Comparison of ENCODE assay signal across 20 cellular contexts in genomic region chr3:153553605-153553945, GRCh38.
DNase-seq lines count a peak whose midpoint lies in the region; ATAC-seq and TF ChIP-seq lines count a peak whose summit lies in the region.
"Had no signal": no experiment of that assay in that cellular context is flagged by ENCODE, and none has a peak within 500 bp of the region (broad histone marks: within the 10 kb centered on the region; RNA-seq: fewer than 3 reads in every experiment).

No MANE protein-coding gene starts in this region.

- TF ChIP-seq EP300 in SK-N-SH (IDR thresholded peaks at IDR 0.05; ENCODE audit: borderline replicate concordance in 1 of 2, low read depth in 1 of 2, low read length in 1 of 2) (no peak), tibial nerve (IDR thresholded peaks at IDR 0.05) (no peak)

- no peak overlapping the region for H3K27ac ChIP-seq in SK-N-SH (ENCODE audit: low read depth in 2 of 2, low read length in 1 of 2)
- H3K27ac ChIP-seq in 22Rv1: peak overlapping the region; percentile 17; the same call in 1 of the 2 replicates
- no peak overlapping the region for H3K27ac ChIP-seq in right lobe of liver
- no peak overlapping the region for H3K27ac ChIP-seq in tibial nerve
- H3K27ac ChIP-seq: GM23248 had no signal

- H3K4me1 ChIP-seq in SK-N-SH (ENCODE audit: control insufficient read depth in 1 of 2, insufficient read depth in 2 of 2, low read depth in 1 of 2, low read length in 1 of 2) (no peaks in the 10 kb centered on the region), right lobe of liver (no peaks in the 10 kb centered on the region), tibial nerve (no peaks in the 10 kb centered on the region)
- H3K4me1 ChIP-seq: BE2C, HAP-1 had no signal

- no peak for TF ChIP-seq RAD21 in SK-N-SH (IDR thresholded peaks at IDR 0.05; ENCODE audit: low read length)

- no peak overlapping the region for H3K9ac ChIP-seq in SK-N-SH
- H3K9ac ChIP-seq: GM23248 had no signal

- POLR2A ChIA-PET in SK-N-SH (lab: Yijun Ruan, JAX): no interaction called here

- H3K9me3 ChIP-seq in SK-N-SH (no peaks in the 10 kb centered on the region), right lobe of liver (no peaks in the 10 kb centered on the region), tibial nerve (peaks cover 0 to 10% (median 0%) of the 10 kb centered on the region in 4 donors)
- H3K9me3 ChIP-seq: BE2C, HAP-1, MG63 had no signal

- 52% methylated on average over 2 of the region's 2 CpGs for WGBS in SK-N-SH (ENCODE audit: low lambda C conversion rate)
- 52% methylated on average over 2 of the region's 2 CpGs for WGBS in right lobe of liver (ENCODE audit: insufficient coverage, low coverage, low lambda C conversion rate, missing lambda C conversion rate)
- 82 to 88% methylated on average over 2 of the region's 2 CpGs for WGBS in tibial nerve, 2 donors

- no peak for TF ChIP-seq CTCF in SK-N-SH (IDR thresholded peaks at IDR 0.05)
- no peak for TF ChIP-seq CTCF in 22Rv1 (IDR thresholded peaks at IDR 0.05)
- no peak for TF ChIP-seq CTCF in right lobe of liver (IDR thresholded peaks at IDR 0.05)
- no peak for TF ChIP-seq CTCF in tibial nerve (IDR thresholded peaks at IDR 0.05)

- H3K79me2 ChIP-seq in SK-N-SH (ENCODE audit: insufficient read depth): no peaks in the 10 kb centered on the region

- CTCF ChIA-PET in SK-N-SH (lab: Yijun Ruan, JAX): no interaction called here

- H3K36me3 ChIP-seq in SK-N-SH (replicated peaks in 1 of 2; ENCODE audit: control insufficient read depth in 1 of 2, insufficient read depth in 2 of 2, low read length in 1 of 2) (no peaks in the 10 kb centered on the region), right lobe of liver (no peaks in the 10 kb centered on the region), tibial nerve (no peaks in the 10 kb centered on the region)
- H3K36me3 ChIP-seq: BE2C, HAP-1, MG63 had no signal

- H3K4me2 ChIP-seq in SK-N-SH: no peak overlapping the region

- H3F3A ChIP-seq in SK-N-SH (replicated peaks; ENCODE audit: insufficient read depth): no peaks in the 10 kb centered on the region

- ATAC-seq in SK-N-SH treated with all-trans-retinoic acid at 6 μM for 48 hours (no peak), right lobe of liver (peak; percentile 73 to 96 (median 85))

- TF ChIP-seq POLR2A in right lobe of liver (IDR thresholded peaks at IDR 0.05) (no peak), tibial nerve (IDR thresholded peaks at IDR 0.05) (no peak)

- H3K27me3 ChIP-seq in SK-N-SH (ENCODE audit: insufficient read depth): no peaks in the 10 kb centered on the region
- H3K27me3 ChIP-seq in right lobe of liver: no peaks in the 10 kb centered on the region
- H3K27me3 ChIP-seq in tibial nerve: no peaks in the 10 kb centered on the region
- H3K27me3 ChIP-seq: BE2C, MG63 had no signal

- H4K20me1 ChIP-seq in SK-N-SH (ENCODE audit: insufficient read depth): no peaks in the 10 kb centered on the region

- H3K4me3 ChIP-seq in SK-N-SH (ENCODE audit: low read depth in 2 of 2, low read length in 1 of 2) (no peak overlapping the region), right lobe of liver (no peak overlapping the region), tibial nerve (no peak overlapping the region)
- H3K4me3 ChIP-seq: GM23248, HAP-1, MG63 had no signal

- intact Hi-C loops in right lobe of liver (cut with DNase I): no loop called here

- no peak overlapping the region for H2AFZ ChIP-seq in SK-N-SH (ENCODE audit: low read depth)
- H2AFZ ChIP-seq: GM23248 had no signal

- DNase-seq in SK-N-SH: no peak
- DNase-seq in SW480 (ENCODE audit: low spot score): peak; percentile 15
- DNase-seq in right lobe of liver: no peak
- no peak for DNase-seq in tibial nerve (ENCODE audit: low spot score in 2 of 2)
- DNase-seq in activated effector memory CD4-positive, alpha-beta T cell treated with Interleukin-2 at 50 U/mL for 16 hours: no peak
- DNase-seq in NCI-H510A treated with DMSO at 0.1 percent for 48 hours (lab: John Stamatoyannopoulos, UW): no peak
- DNase-seq: BE2C, COR-L47, GF-D8, GM23248, MG63, NCI-H1092 treated with DMSO at 0.1 percent for 48 hours, NCI-H146, NCI-H2029 treated with DMSO at 0.1 percent for 48 hours, NCI-H2171 treated with DMSO at 0.1 percent for 48 hours, NCI-H446, NCI-H69 had no signal

- H3K9me2 ChIP-seq in SK-N-SH: no peaks in the 10 kb centered on the region

TF ChIP-seq in SK-N-SH, 30 proteins besides CTCF, POLR2A, EP300 and RAD21 (continues in another document):
- peak; percentile 9; the same call in 1 of the 2 replicates for TF ChIP-seq USF1 (IDR thresholded peaks at IDR 0.05; ENCODE audit: borderline replicate concordance, low read depth)
- no peak for TF ChIP-seq EZH2phosphoT487 (IDR thresholded peaks at IDR 0.05; ENCODE audit: borderline replicate concordance, low read depth)
- TF ChIP-seq CHD2 (IDR thresholded peaks at IDR 0.05; ENCODE audit: low read length, partially characterized antibody): no peak
- no peak for TF ChIP-seq MXI1 (IDR thresholded peaks at IDR 0.05; ENCODE audit: low read depth, low read length)
- TF ChIP-seq PBX3 (IDR thresholded peaks at IDR 0.05): no peak
- TF ChIP-seq RCOR1 (IDR thresholded peaks at IDR 0.05; ENCODE audit: low read length): no peak

TF ChIP-seq in SK-N-SH treated with all-trans-retinoic acid at 6 μM for 48 hours, 23 proteins besides CTCF, POLR2A, EP300 and RAD21 (continues in another document):
- TF ChIP-seq POU6F1 (CRISPR knock-in tag; IDR thresholded peaks at IDR 0.05; ENCODE audit: borderline replicate concordance, low read depth) (no peak), TSHZ2 (CRISPR knock-in tag; IDR thresholded peaks at IDR 0.05) (no peak), CSDC2 (CRISPR knock-in tag; IDR thresholded peaks at IDR 0.05) (no peak), PATZ1 (CRISPR knock-in tag; IDR thresholded peaks at IDR 0.05; ENCODE audit: borderline replicate concordance) (no peak), CSRNP3 (CRISPR knock-in tag; IDR thresholded peaks at IDR 0.05) (no peak), PPARA (CRISPR knock-in tag; IDR thresholded peaks at IDR 0.05; ENCODE audit: borderline replicate concordance) (no peak), RARB (CRISPR knock-in tag; IDR thresholded peaks at IDR 0.05) (no peak)
